18 cellular contexts compared by ENCODE assay signal in genomic region chr2:138432971-138433370, GRCh38.
A peak's percentile ranks its signal among the peaks of the same experiment; 100 is the strongest.
DNase-seq lines count a peak whose midpoint lies in the region; ATAC-seq, FAIRE-seq and TF ChIP-seq lines count a peak whose summit lies in the region.
"Had no signal": no experiment of that assay in that cellular context is flagged by ENCODE, and none has a peak within 500 bp of the region (broad histone marks: within the 10 kb centered on the region; RNA-seq: fewer than 3 reads in every experiment).

No MANE protein-coding gene starts in this region.

- H3K4me2 ChIP-seq in astrocyte (ENCODE audit: low read length): no peak overlapping the region
- H3K4me2 ChIP-seq: BLaER1, SK-N-SH had no signal

- H3K9me3 Mint-ChIP-seq in astrocyte (ENCODE audit: unreplicated experiment): no peaks in the 10 kb centered on the region
- H3K9me3 Mint-ChIP-seq in CD8-positive, alpha-beta T cell: no peaks in the 10 kb centered on the region

- POLR2A ChIA-PET in CD8-positive, alpha-beta T cell (lab: Charles Lee): no interaction called here

- no peaks in the 10 kb centered on the region for H3K79me2 ChIP-seq in astrocyte (ENCODE audit: insufficient read depth, low read length)

- H3K4me3 ChIP-seq in astrocyte (ENCODE audit: insufficient read depth, low read depth, low read length): no peak overlapping the region
- no peak overlapping the region for H3K4me3 ChIP-seq in CD8-positive, alpha-beta T cell (ENCODE audit: low read depth, low read length)
- H3K4me3 ChIP-seq: BLaER1, gastroesophageal sphincter had no signal

- H3K4me1 ChIP-seq in astrocyte (ENCODE audit: insufficient read depth, low read length): no peaks in the 10 kb centered on the region
- H3K4me1 ChIP-seq in CD8-positive, alpha-beta T cell (ENCODE audit: insufficient read depth, low read length): no peaks in the 10 kb centered on the region
- H3K4me1 ChIP-seq: BLaER1, gastroesophageal sphincter had no signal

- no peaks in the 10 kb centered on the region for H4K20me1 ChIP-seq in astrocyte (ENCODE audit: insufficient read depth, low read length)
- H4K20me1 ChIP-seq: BLaER1 had no signal

- no peak overlapping the region for H3K27ac ChIP-seq in astrocyte (ENCODE audit: low read depth, low read length)
- no peak overlapping the region for H3K27ac ChIP-seq in CD8-positive, alpha-beta T cell (ENCODE audit: low read depth, low read length)
- H3K27ac ChIP-seq: BLaER1, gastroesophageal sphincter had no signal

- H3K9me3 ChIP-seq in astrocyte (ENCODE audit: insufficient read depth, low read depth, low read length): no peaks in the 10 kb centered on the region
- no peaks in the 10 kb centered on the region for H3K9me3 ChIP-seq in CD8-positive, alpha-beta T cell (ENCODE audit: low read length)
- H3K9me3 ChIP-seq: BLaER1, gastroesophageal sphincter, SK-N-SH had no signal

- no peak for TF ChIP-seq CTCF in astrocyte (IDR thresholded peaks at IDR 0.05; ENCODE audit: insufficient read depth, low read depth, low read length)
- no peak for TF ChIP-seq CTCF in CD8-positive, alpha-beta T cell (IDR thresholded peaks at IDR 0.05)

- CTCF ChIA-PET in CD8-positive, alpha-beta T cell (lab: Charles Lee): no interaction called here

- H3K27me3 Mint-ChIP-seq in astrocyte (ENCODE audit: low read depth, unreplicated experiment): no peaks in the 10 kb centered on the region
- H3K27me3 Mint-ChIP-seq in CD8-positive, alpha-beta T cell (ENCODE audit: low read depth): no peaks in the 10 kb centered on the region
- H3K27me3 Mint-ChIP-seq: activated naive CD8-positive, alpha-beta T cell treated with anti-CD3 and anti-CD28 coated beads, Interleukin-2, amount 50 U/mL, for 24 hours had no signal

- no peak overlapping the region for H3K4me3 Mint-ChIP-seq in astrocyte (ENCODE audit: unreplicated experiment)
- H3K4me3 Mint-ChIP-seq in CD8-positive, alpha-beta T cell: no peak overlapping the region
- H3K4me3 Mint-ChIP-seq: activated naive CD8-positive, alpha-beta T cell treated with anti-CD3 and anti-CD28 coated beads, Interleukin-2, amount 50 U/mL, for 24 hours had no signal

- no peaks in the 10 kb centered on the region for H3K27me3 ChIP-seq in astrocyte (ENCODE audit: insufficient read depth, low read length)
- H3K27me3 ChIP-seq in CD8-positive, alpha-beta T cell (ENCODE audit: insufficient read depth, low read length): no peaks in the 10 kb centered on the region
- H3K27me3 ChIP-seq: BLaER1, gastroesophageal sphincter had no signal

- no peak for FAIRE-seq in astrocyte (lab: Jason Lieb, UNC)
- FAIRE-seq: colon had no signal

- no peaks in the 10 kb centered on the region for H3K36me3 ChIP-seq in astrocyte (ENCODE audit: insufficient read depth, low read length)
- no peaks in the 10 kb centered on the region for H3K36me3 ChIP-seq in CD8-positive, alpha-beta T cell (ENCODE audit: insufficient read depth, low read length)
- H3K36me3 ChIP-seq: BLaER1, gastroesophageal sphincter had no signal

- no peaks in the 10 kb centered on the region for H3K36me3 Mint-ChIP-seq in astrocyte (ENCODE audit: low read depth, unreplicated experiment)
- H3K36me3 Mint-ChIP-seq in CD8-positive, alpha-beta T cell: no peaks in the 10 kb centered on the region

- ATAC-seq in GM21576 (IDR thresholded peaks at IDR 0.05; ENCODE audit: unreplicated experiment) (no peak), GM21619 (IDR thresholded peaks at IDR 0.05; ENCODE audit: unreplicated experiment) (no peak)
- ATAC-seq in CD8-positive, alpha-beta T cell: no peak
- ATAC-seq: activated naive CD8-positive, alpha-beta T cell treated with anti-CD3 and anti-CD28 coated beads, Interleukin-2, amount 50 U/mL, for 24 hours; gastroesophageal sphincter had no signal

- H3K9ac ChIP-seq in astrocyte (ENCODE audit: low read length): no peak overlapping the region
- H3K9ac ChIP-seq: BLaER1, SK-N-SH had no signal

- peak; percentile 14 for DNase-seq in GM04503 (ENCODE audit: low read depth)
- DNase-seq in HCEC 1CT: peak; percentile 4
- DNase-seq in astrocyte (ENCODE audit: low read depth): peak; percentile 42
- DNase-seq in kidney glomerular epithelial cell (lab: John Stamatoyannopoulos, UW): peak; percentile 51
- no peak for DNase-seq in dedifferentiated amniotic fluid mesenchymal stem cell (ENCODE audit: extremely low spot score)
- no peak for DNase-seq in CD8-positive, alpha-beta T cell
- DNase-seq: activated CD8-positive, alpha-beta memory T cell treated with anti-CD3 and anti-CD28 coated beads, Interleukin-2, amount 50 U/mL, for 4 hours; activated naive CD8-positive, alpha-beta T cell treated with anti-CD3 and anti-CD28 coated beads, Interleukin-2, amount 50 U/mL, for 24 hours; islet precursor cell; NCI-H1092 treated with DMSO at 0.1 percent for 48 hours; NCI-H345; SK-N-SH; stimulated activated naive CD4-positive, alpha-beta T cell had no signal

- H3K4me1 Mint-ChIP-seq in astrocyte (ENCODE audit: low read depth, unreplicated experiment): peaks cover 14% of the 10 kb centered on the region
- no peaks in the 10 kb centered on the region for H3K4me1 Mint-ChIP-seq in CD8-positive, alpha-beta T cell (ENCODE audit: low read depth)

- intact Hi-C loops in CD8-positive, alpha-beta T cell (cut with DNase I, micrococcal nuclease): no loop called here

- H2AFZ ChIP-seq in astrocyte (ENCODE audit: low read depth, low read length): no peak overlapping the region

- no peak overlapping the region for H3K27ac Mint-ChIP-seq in astrocyte (ENCODE audit: unreplicated experiment)
- no peak overlapping the region for H3K27ac Mint-ChIP-seq in CD8-positive, alpha-beta T cell
- H3K27ac Mint-ChIP-seq: activated naive CD8-positive, alpha-beta T cell treated with anti-CD3 and anti-CD28 coated beads, Interleukin-2, amount 50 U/mL, for 24 hours had no signal

Comparison
In these comparisons a context has a peak if more than half of its experiments do, and no peak if none do; other contexts are left out.
1. DNase-seq: peak in GM04503 (single experiment), HCEC 1CT (single experiment), astrocyte (single experiment) and kidney glomerular epithelial cell (single experiment); none in dedifferentiated amniotic fluid mesenchymal stem cell (single experiment) and CD8-positive, alpha-beta T cell (0 of 7).